Comparison of ENCODE assay signal across 14 cellular contexts in the genomic region with DNA sequence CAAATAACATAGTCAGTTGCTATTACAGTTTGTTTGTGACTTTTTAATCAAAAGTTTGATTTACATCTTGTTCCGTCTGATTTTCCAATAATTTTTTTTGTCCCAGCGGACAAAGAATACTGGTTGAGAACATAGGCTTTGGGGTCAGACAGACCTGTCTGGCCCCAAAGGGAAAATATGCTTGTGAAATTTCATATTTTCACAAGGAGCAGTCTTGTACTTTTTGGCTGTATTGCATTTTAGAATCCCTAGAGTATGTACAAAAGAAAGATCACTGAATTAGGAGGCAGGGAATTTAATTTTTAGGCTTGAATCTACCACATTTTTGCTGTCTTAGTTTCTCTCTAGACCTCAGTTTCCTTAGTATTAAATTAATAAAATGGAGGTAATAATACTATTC.
DNase-seq lines count a peak whose midpoint lies in the region; ATAC-seq lines count a peak whose summit lies in the region.
"Had no signal": no experiment of that assay in that cellular context is flagged by ENCODE, and none has a peak within 500 bp of the region (broad histone marks: within the 10 kb centered on the region; RNA-seq: fewer than 3 reads in every experiment).

No MANE protein-coding gene starts in this region.

- DNase-seq in Right ventricle myocardium inferior (ENCODE audit: missing footprints) (no peak), cardiac septum (ENCODE audit: low spot score) (no peak), left ventricle myocardium superior (no peak), left cardiac atrium (no peak), sciatic nerve (ENCODE audit: low spot score) (no peak), NCI-H82 treated with DMSO at 0.1 percent for 48 hours (lab: John Stamatoyannopoulos, UW; ENCODE audit: unreplicated experiment) (no peak)
- DNase-seq: AML-193; Caco-2; Calu3; CD4-positive, alpha-beta T cell; CD8-positive, alpha-beta T cell; DMS79 treated with DMSO at 0.1 percent for 48 hours; GF-D8 had no signal

- ATAC-seq in Right ventricle myocardium inferior: peak; percentile 60
- ATAC-seq in left ventricle myocardium superior: peak; percentile 74
- ATAC-seq in left cardiac atrium: no peak
- peak; percentile 70 for ATAC-seq in sciatic nerve
- ATAC-seq: A549; CD8-positive, alpha-beta T cell had no signal

- intact Hi-C loops in Right ventricle myocardium inferior (cut with DNase I) (loop anchor here (5.0 kb wide), 1 partner anchor 84 kb away; no protein-coding TSS in a partner anchor), cardiac septum (cut with DNase I) (no loop called here), left ventricle myocardium superior (cut with micrococcal nuclease) (no loop called here), left cardiac atrium (cut with DNase I) (no loop called here), sciatic nerve (cut with DNase I) (no loop called here)

Comparison
In these comparisons a context has a peak if more than half of its experiments do, and no peak if none do; other contexts are left out.
1. ATAC-seq: peak in Right ventricle myocardium inferior (single experiment), left ventricle myocardium superior (single experiment) and sciatic nerve (single experiment); none in left cardiac atrium (0 of 2).